11 cellular contexts compared by ENCODE assay signal in genomic region chr17:54426287-54426886, GRCh38.
DNase-seq lines count a peak whose midpoint lies in the region; ATAC-seq, FAIRE-seq and TF ChIP-seq lines count a peak whose summit lies in the region.
"Had no signal": no experiment of that assay in that cellular context is flagged by ENCODE, and none has a peak within 500 bp of the region (broad histone marks: within the 10 kb centered on the region; RNA-seq: fewer than 3 reads in every experiment).

No MANE protein-coding gene starts in this region.

- peak; percentile 28 to 54 for TF ChIP-seq CTCF in Caco-2 (IDR thresholded peaks at IDR 0.05; ENCODE audit: insufficient read depth in 1 of 2, low read depth in 1 of 2, low read length in 1 of 2, severe bottlenecking in 1 of 2, unreplicated experiment in 1 of 2)
- peak; percentile 12 for TF ChIP-seq CTCF in kidney (IDR thresholded peaks at IDR 0.05; ENCODE audit: borderline replicate concordance, extremely low read depth, insufficient read depth)

- H3K27me3 ChIP-seq in Caco-2 (replicated peaks; ENCODE audit: control insufficient read depth, insufficient read depth, low read length) = no peaks in the 10 kb centered on the region
- H3K27me3 ChIP-seq: right atrium auricular region had no signal

- in situ Hi-C loops in SK-MEL-5 (cut with HindIII; ENCODE audit: low pct_unique_long_range_greater_than_20kb, low sequenced_read_pairs) = no loop called here

- POLR2A ChIA-PET in Caco-2 (lab: Charles Lee) = no interaction called here
- POLR2A ChIA-PET in naive thymus-derived CD8-positive, alpha-beta T cell (lab: Charles Lee) = no interaction called here

- peak in 1 of 2 experiments; percentile 14 for DNase-seq in Caco-2
- DNase-seq in HuH-7.5 (ENCODE audit: low spot score) = peak; percentile 1
- peak; percentile 53 for DNase-seq in SK-MEL-5 (ENCODE audit: low read depth, low spot score)
- DNase-seq in kidney = no peak
- no peak for DNase-seq in HK-2 (ENCODE audit: unreplicated experiment)
- DNase-seq in middle frontal gyrus (ENCODE audit: extremely low spot score, low spot score) = no peak
- no peak for DNase-seq in naive thymus-derived CD8-positive, alpha-beta T cell

- H3K4me3 ChIP-seq in Caco-2 (ENCODE audit: low read depth, low read length) (no peak overlapping the region), kidney (ENCODE audit: low read length in 2 of 2) (no peak overlapping the region)
- H3K4me3 ChIP-seq: right atrium auricular region had no signal

- BruUV-seq in Caco-2 (replicated peaks; lab: Mats Ljungman, UMichigan) = no TSS peak

- no peak for FAIRE-seq in kidney (lab: Jason Lieb, UNC)
- FAIRE-seq: G401.6, TTC549 had no signal

- H3K27me3 Mint-ChIP-seq in Caco-2 (ENCODE audit: insufficient read depth, unreplicated experiment) = no peaks in the 10 kb centered on the region
- no peaks in the 10 kb centered on the region for H3K27me3 Mint-ChIP-seq in naive thymus-derived CD8-positive, alpha-beta T cell

- H3K36me3 ChIP-seq in Caco-2 (ENCODE audit: control insufficient read depth, insufficient read depth, low read length) (no peaks in the 10 kb centered on the region), kidney (ENCODE audit: control insufficient read depth in 1 of 2, insufficient read depth in 2 of 2, low read length in 2 of 2) (no peaks in the 10 kb centered on the region)
- H3K36me3 ChIP-seq: right atrium auricular region had no signal

- intact Hi-C loops in Caco-2 (cut with micrococcal nuclease; ENCODE audit: unreplicated experiment) (loop anchor here (2.0 to 5.0 kb wide), 3 partner anchors 254 to 1394 kb away; no protein-coding TSS in a partner anchor), kidney (cut with DNase I) (no loop called here)

- no peak overlapping the region for H3K4me3 Mint-ChIP-seq in Caco-2 (ENCODE audit: unreplicated experiment)
- H3K4me3 Mint-ChIP-seq in naive thymus-derived CD8-positive, alpha-beta T cell = no peak overlapping the region

- H3K27ac ChIP-seq in kidney (ENCODE audit: low read depth in 2 of 2, low read length in 2 of 2) = no peak overlapping the region
- H3K27ac ChIP-seq: right atrium auricular region had no signal

- H3K27ac Mint-ChIP-seq in Caco-2 (ENCODE audit: unreplicated experiment) = no peak overlapping the region
- H3K27ac Mint-ChIP-seq in naive thymus-derived CD8-positive, alpha-beta T cell = no peak overlapping the region

- no peaks in the 10 kb centered on the region for H3K4me1 ChIP-seq in Caco-2
- H3K4me1 ChIP-seq in kidney (ENCODE audit: control insufficient read depth in 1 of 2, insufficient read depth in 1 of 2, low read depth in 1 of 2, low read length in 2 of 2) = no peaks in the 10 kb centered on the region
- H3K4me1 ChIP-seq: right atrium auricular region had no signal

- H3K9ac ChIP-seq in kidney (ENCODE audit: low read length in 2 of 2) = no peak overlapping the region

- peaks cover 3% of the 10 kb centered on the region for H3K9me3 Mint-ChIP-seq in Caco-2 (ENCODE audit: unreplicated experiment)
- H3K9me3 Mint-ChIP-seq in naive thymus-derived CD8-positive, alpha-beta T cell = peaks cover under 1 to 18% (median 9%) of the 10 kb centered on the region in 9 donors

- no peaks in the 10 kb centered on the region for H3K4me1 Mint-ChIP-seq in Caco-2 (ENCODE audit: low read depth, unreplicated experiment)
- no peaks in the 10 kb centered on the region for H3K4me1 Mint-ChIP-seq in naive thymus-derived CD8-positive, alpha-beta T cell

- CTCF ChIA-PET in Caco-2 (lab: Charles Lee) = interaction anchor here (0.6 kb wide), 1 partner anchor 1526 kb away, joined by 4 read pairs; no protein-coding TSS in a partner anchor

- no peak for ATAC-seq in HG02571 (IDR thresholded peaks at IDR 0.05; ENCODE audit: unreplicated experiment)
- ATAC-seq in naive thymus-derived CD8-positive, alpha-beta T cell = no peak

- no peaks in the 10 kb centered on the region for H3K36me3 Mint-ChIP-seq in Caco-2 (ENCODE audit: insufficient read depth, unreplicated experiment)
- no peaks in the 10 kb centered on the region for H3K36me3 Mint-ChIP-seq in naive thymus-derived CD8-positive, alpha-beta T cell

- H3K9me3 ChIP-seq in Caco-2 (no peaks in the 10 kb centered on the region; the same call in 1 of the 2 replicates), kidney (ENCODE audit: control insufficient read depth in 1 of 2, low read length in 2 of 2) (no peaks in the 10 kb centered on the region)
- H3K9me3 ChIP-seq: right atrium auricular region had no signal

Comparison
In these comparisons a context has a peak if more than half of its experiments do, and no peak if none do; other contexts are left out.
1. DNase-seq: peak in HuH-7.5 (single experiment) and SK-MEL-5 (single experiment); none in kidney (single experiment), HK-2 (single experiment), middle frontal gyrus (single experiment) and naive thymus-derived CD8-positive, alpha-beta T cell (0 of 10).